11 cellular contexts compared by ENCODE assay signal in the genomic region with DNA sequence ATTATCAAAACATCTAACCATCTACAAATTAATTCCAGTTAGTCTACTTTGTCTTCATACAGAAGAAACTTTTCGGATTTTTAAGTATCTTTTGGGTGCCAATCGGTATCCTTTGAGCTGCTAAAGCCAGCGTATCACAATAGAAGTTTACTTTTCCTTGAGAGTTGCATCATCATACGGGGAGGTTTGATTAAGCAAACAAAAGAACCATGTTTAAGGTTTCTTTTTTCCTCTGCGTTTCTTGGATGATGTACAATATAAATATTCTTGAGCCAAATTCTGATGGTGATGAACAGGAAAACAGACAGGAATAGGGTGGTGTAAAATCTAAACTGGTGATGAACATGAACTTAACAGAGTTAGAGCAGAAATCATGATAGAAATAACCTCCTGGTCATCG.
DNase-seq lines count a peak whose midpoint lies in the region; ATAC-seq and TF ChIP-seq lines count a peak whose summit lies in the region.
"Had no signal": no experiment of that assay in that cellular context is flagged by ENCODE, and none has a peak within 500 bp of the region (broad histone marks: within the 10 kb centered on the region; RNA-seq: fewer than 3 reads in every experiment).

No MANE protein-coding gene starts in this region.

- TF ChIP-seq CTCF in VCaP (conservative IDR thresholded peaks at IDR 0.05) (no peak), progenitor cell of endocrine pancreas (IDR thresholded peaks at IDR 0.05; ENCODE audit: unreplicated experiment) (no peak)

- 77 to 80% methylated on average over 6 of the region's 6 CpGs for WGBS in GM23248 (ENCODE audit: low coverage in 1 of 2, low lambda C conversion rate in 2 of 2, missing lambda C conversion rate in 2 of 2), 2 experiments

- no peaks in the 10 kb centered on the region for H4K20me1 ChIP-seq in GM23248 (ENCODE audit: insufficient read depth)

- no peak overlapping the region for H3K4me2 ChIP-seq in GM23248 (ENCODE audit: unreplicated experiment)
- H3K4me2 ChIP-seq: KMS-11 had no signal

- no peaks in the 10 kb centered on the region for H3K27me3 ChIP-seq in GM23248 (replicated peaks; ENCODE audit: insufficient read depth)

- peaks cover 100% of the 10 kb centered on the region for H3K79me2 ChIP-seq in GM23248 (ENCODE audit: insufficient read depth)

- H3K9me3 ChIP-seq in GM23248 (ENCODE audit: low read depth) = no peaks in the 10 kb centered on the region

- no peak overlapping the region for H3K4me3 Mint-ChIP-seq in progenitor cell of endocrine pancreas (ENCODE audit: low read depth)

- no peaks in the 10 kb centered on the region for H3K9me2 ChIP-seq in GM23248 (ENCODE audit: insufficient read depth)

- no peaks in the 10 kb centered on the region for H3K9me3 Mint-ChIP-seq in progenitor cell of endocrine pancreas (ENCODE audit: low read depth)

- H3K4me1 ChIP-seq in GM23248 (ENCODE audit: insufficient read depth) = peaks cover 60% of the 10 kb centered on the region

- H3K27ac Mint-ChIP-seq in progenitor cell of endocrine pancreas = peak overlapping the region; percentile 42

- H3K36me3 Mint-ChIP-seq in progenitor cell of endocrine pancreas (ENCODE audit: insufficient read depth) = peaks cover 24% of the 10 kb centered on the region

- H3K36me3 ChIP-seq in GM23248 (ENCODE audit: low read depth) = peaks cover 2% of the 10 kb centered on the region; the same call in 1 of the 2 replicates

- DNase-seq in GM23248 (peak; percentile 28), fibroblast of peridontal ligament (ENCODE audit: extremely low read depth) (peak; percentile 88), progenitor cell of endocrine pancreas (ENCODE audit: low spot score, unreplicated experiment) (no peak), AG08396 (ENCODE audit: low spot score) (no peak), UCSD-AML1 (lab: John Stamatoyannopoulos, UW; ENCODE audit: unreplicated experiment) (no peak), DMS 273 treated with DMSO at 0.1 percent for 48 hours (lab: John Stamatoyannopoulos, UW) (no peak)
- DNase-seq: NCI-H524 had no signal

- H2AFZ ChIP-seq in GM23248 = no peak overlapping the region

- H3K9ac ChIP-seq in GM23248 = no peak overlapping the region
- H3K9ac ChIP-seq: KMS-11 had no signal

- H3K4me1 Mint-ChIP-seq in progenitor cell of endocrine pancreas (ENCODE audit: low read depth) = peaks cover 81% of the 10 kb centered on the region

- ATAC-seq in HG03521 (IDR thresholded peaks at IDR 0.05; ENCODE audit: unreplicated experiment) = no peak
- ATAC-seq: GM12878 had no signal

- no peaks in the 10 kb centered on the region for H3K27me3 Mint-ChIP-seq in progenitor cell of endocrine pancreas

- in situ Hi-C loops in GM23248 (cut with MboI) = no loop called here

- H3K4me3 ChIP-seq in GM23248 = no peak overlapping the region
- H3K4me3 ChIP-seq: GM12878 had no signal

- peaks cover 34% of the 10 kb centered on the region for H3F3A ChIP-seq in GM23248 (ENCODE audit: insufficient read depth)

- H3K27ac ChIP-seq in GM23248 (peak overlapping the region; percentile 52; the same call in 1 of the 2 replicates), VCaP (peak overlapping the region; percentile 98)
- H3K27ac ChIP-seq: KMS-11 had no signal

Comparison
In these comparisons a context has a peak if more than half of its experiments do, and no peak if none do; other contexts are left out.
1. DNase-seq: peak in GM23248 (single experiment) and fibroblast of peridontal ligament (single experiment); none in progenitor cell of endocrine pancreas (single experiment), AG08396 (single experiment), UCSD-AML1 (single experiment) and DMS 273 treated with DMSO at 0.1 percent for 48 hours (single experiment).